ENCODE assay signal across 10 cellular contexts in genomic region chr17:79813826-79814623, GRCh38. TPM values are rescaled to one million over a fixed set of nuclear protein-coding genes. Genes with fewer than 3 reads are reported as not detected.
DNase-seq lines count a peak whose midpoint lies in the region; ATAC-seq lines count a peak whose summit lies in the region.
"Had no signal": no experiment of that assay in that cellular context is flagged by ENCODE, and none has a peak within 500 bp of the region (broad histone marks: within the 10 kb centered on the region; RNA-seq: fewer than 3 reads in every experiment).

No MANE protein-coding gene starts in this region.

- CTCF ChIA-PET in activated CD4-positive, alpha-beta memory T cell treated with anti-CD3 and anti-CD28 coated beads for 36 hours (lab: Charles Lee) = interaction anchor here (1.2 to 6.1 kb wide), 3 partner anchors 21 to 68 kb away, joined by 3 to 49 read pairs (median 6); partner anchors contain the start of gene CBX4

- no peak for ATAC-seq in right cardiac atrium
- no peak for ATAC-seq in left ventricle myocardium superior

- DNase-seq in right cardiac atrium = peak in 1 of 3 donors; percentile 54
- DNase-seq in left ventricle myocardium superior = no peak
- no peak for DNase-seq in activated CD4-positive, alpha-beta memory T cell treated with anti-CD3 and anti-CD28 coated beads for 36 hours
- DNase-seq in left kidney (ENCODE audit: low read depth, low spot score) = peak; percentile 43
- no peak for DNase-seq in GF-D8 (lab: John Stamatoyannopoulos, UW)
- no peak for DNase-seq in T1000 (lab: John Stamatoyannopoulos, UW)
- no peak for DNase-seq in GOT3 (lab: John Stamatoyannopoulos, UW)
- DNase-seq: central memory CD4-positive, alpha-beta T cell had no signal

- peaks cover 39% of the 10 kb centered on the region for H3K27me3 Mint-ChIP-seq in activated CD4-positive, alpha-beta memory T cell treated with anti-CD3 and anti-CD28 coated beads for 36 hours

- no peaks in the 10 kb centered on the region for H3K9me3 Mint-ChIP-seq in activated CD4-positive, alpha-beta memory T cell treated with anti-CD3 and anti-CD28 coated beads for 36 hours

- H3K36me3 Mint-ChIP-seq in activated CD4-positive, alpha-beta memory T cell treated with anti-CD3 and anti-CD28 coated beads for 36 hours = no peaks in the 10 kb centered on the region

- no peaks in the 10 kb centered on the region for H3K27me3 ChIP-seq in right cardiac atrium (ENCODE audit: control insufficient read depth, insufficient read depth)

- H3K4me1 Mint-ChIP-seq in activated CD4-positive, alpha-beta memory T cell treated with anti-CD3 and anti-CD28 coated beads for 36 hours (ENCODE audit: low read depth) = peaks cover 27% of the 10 kb centered on the region

- no peaks in the 10 kb centered on the region for H3K36me3 ChIP-seq in urinary bladder (ENCODE audit: insufficient read depth)
- H3K36me3 ChIP-seq: upper lobe of right lung had no signal

- H3K4me3 ChIP-seq in right cardiac atrium (ENCODE audit: low read length) = peak overlapping the region; percentile 61
- H3K4me3 ChIP-seq in urinary bladder (ENCODE audit: low read depth, low read length) = peak overlapping the region; percentile 34

- H3K9me3 ChIP-seq in right cardiac atrium (ENCODE audit: control insufficient read depth, low read length) = no peaks in the 10 kb centered on the region
- H3K9me3 ChIP-seq: upper lobe of right lung had no signal

- H3K27ac ChIP-seq in right cardiac atrium (ENCODE audit: low read length) = no peak overlapping the region
- H3K27ac ChIP-seq in urinary bladder (ENCODE audit: low read depth) = no peak overlapping the region
- H3K27ac ChIP-seq: upper lobe of right lung had no signal

- H3K4me1 ChIP-seq in right cardiac atrium (ENCODE audit: control insufficient read depth, insufficient read depth, low read length) = peaks cover 5% of the 10 kb centered on the region
- no peaks in the 10 kb centered on the region for H3K4me1 ChIP-seq in urinary bladder (ENCODE audit: insufficient read depth)

- peak overlapping the region; percentile 44 for H3K4me3 Mint-ChIP-seq in activated CD4-positive, alpha-beta memory T cell treated with anti-CD3 and anti-CD28 coated beads for 36 hours

- WGBS in right cardiac atrium = 23% methylated on average over 37 of the region's 37 CpGs
- 27% methylated on average over 37 of the region's 37 CpGs for WGBS in urinary bladder

- POLR2A ChIA-PET in activated CD4-positive, alpha-beta memory T cell treated with anti-CD3 and anti-CD28 coated beads for 36 hours (lab: Charles Lee) = interaction anchor here (4.0 kb wide), 1 partner anchor 26 kb away, joined by 19 read pairs; the partner anchor contains the start of gene CBX4

- intact Hi-C loops in right cardiac atrium (cut with DNase I) = no loop called here
- intact Hi-C loops in left ventricle myocardium superior (cut with micrococcal nuclease) = no loop called here
- intact Hi-C loops in activated CD4-positive, alpha-beta memory T cell treated with anti-CD3 and anti-CD28 coated beads for 36 hours (cut with micrococcal nuclease) = loop anchor here (5.0 kb wide), 1 partner anchor 1583 kb away; the partner anchor contains the start of gene BAHCC1

- no peak overlapping the region for H3K27ac Mint-ChIP-seq in activated CD4-positive, alpha-beta memory T cell treated with anti-CD3 and anti-CD28 coated beads for 36 hours

RNA-seq across cellular contexts. Expression of gene CBX8, which starts 17.1 kb away (rescaled TPM):
- 1 to 10 TPM; 2.4 to 7.3 (median 5.5) TPM for total RNA-seq in right cardiac atrium
- 3.8 TPM for polyA plus RNA-seq in right cardiac atrium
- total RNA-seq in left ventricle myocardium superior = 8.2 TPM
- 1 to 10 TPM; 4.5 to 4.6 TPM for total RNA-seq in activated CD4-positive, alpha-beta memory T cell treated with anti-CD3 and anti-CD28 coated beads for 36 hours
- 4.4 TPM for total RNA-seq in urinary bladder
- polyA plus RNA-seq in urinary bladder = 3.6 TPM

RNA-seq across cellular contexts. Expression of gene CBX4, which starts 25.2 kb away (rescaled TPM):
- total RNA-seq in right cardiac atrium (10 to 100 TPM; 26.9 to 32.6 (median 30.3) TPM), left ventricle myocardium superior (27.4 TPM), urinary bladder (8.2 TPM)
- polyA plus RNA-seq in right cardiac atrium (19.8 TPM), urinary bladder (14.7 TPM)
- 10 to 100 TPM; 14.0 to 14.2 TPM for total RNA-seq in activated CD4-positive, alpha-beta memory T cell treated with anti-CD3 and anti-CD28 coated beads for 36 hours

RNA-seq across cellular contexts. Expression of gene CBX2, which starts 36.1 kb away (rescaled TPM):
- total RNA-seq in right cardiac atrium = 1 to 10 TPM; 1.5 to 3.5 (median 2.4) TPM
- polyA plus RNA-seq in right cardiac atrium = 2.4 TPM
- 2.9 TPM for total RNA-seq in left ventricle myocardium superior
- 1 to 10 TPM; 2.5 to 3.1 TPM for total RNA-seq in activated CD4-positive, alpha-beta memory T cell treated with anti-CD3 and anti-CD28 coated beads for 36 hours
- total RNA-seq in urinary bladder = 7.0 TPM
- 3.1 TPM for polyA plus RNA-seq in urinary bladder
